Comparison of ENCODE assay signal across 26 cellular contexts in genomic region chr14:100837812-100838170, GRCh38. TPM values are rescaled to one million over a fixed set of nuclear protein-coding genes. Genes with fewer than 3 reads are reported as not detected.
DNase-seq lines count a peak whose midpoint lies in the region; ATAC-seq and TF ChIP-seq lines count a peak whose summit lies in the region.
"Had no signal": no experiment of that assay in that cellular context is flagged by ENCODE, and none has a peak within 500 bp of the region (broad histone marks: within the 10 kb centered on the region; RNA-seq: fewer than 3 reads in every experiment).

No MANE protein-coding gene starts in this region.

- TF ChIP-seq POLR2A in vagina (IDR thresholded peaks at IDR 0.05) = no peak

- H3K4me3 Mint-ChIP-seq in immature natural killer cell = no peak overlapping the region
- H3K4me3 Mint-ChIP-seq: B cell had no signal

- H3K4me1 Mint-ChIP-seq in immature natural killer cell = no peaks in the 10 kb centered on the region
- H3K4me1 Mint-ChIP-seq: B cell had no signal

- H3K9me3 ChIP-seq in left ventricle myocardium inferior (replicated peaks) = no peaks in the 10 kb centered on the region
- H3K9me3 ChIP-seq in right cardiac atrium (ENCODE audit: control insufficient read depth, low read length) = no peaks in the 10 kb centered on the region
- no peaks in the 10 kb centered on the region for H3K9me3 ChIP-seq in lower lobe of right lung
- no peaks in the 10 kb centered on the region for H3K9me3 ChIP-seq in osteoblast (ENCODE audit: low read depth, low read length)
- H3K9me3 ChIP-seq in vagina = no peaks in the 10 kb centered on the region
- H3K9me3 ChIP-seq: SJCRH30 had no signal

- no peaks in the 10 kb centered on the region for H3K36me3 Mint-ChIP-seq in immature natural killer cell

- peaks cover 86% of the 10 kb centered on the region for H3K79me2 ChIP-seq in osteoblast (ENCODE audit: insufficient read depth, low read length)

- no peaks in the 10 kb centered on the region for H3K36me3 ChIP-seq in left ventricle myocardium inferior
- H3K36me3 ChIP-seq in lower lobe of right lung = no peaks in the 10 kb centered on the region
- H3K36me3 ChIP-seq in osteoblast (ENCODE audit: insufficient read depth, low read length) = peaks cover 57% of the 10 kb centered on the region
- H3K36me3 ChIP-seq in vagina = no peaks in the 10 kb centered on the region

- H3K4me3 ChIP-seq in left ventricle myocardium inferior (no peak overlapping the region), right cardiac atrium (ENCODE audit: low read length) (no peak overlapping the region), lower lobe of right lung (no peak overlapping the region), osteoblast (ENCODE audit: insufficient read depth, low read length) (no peak overlapping the region), vagina (no peak overlapping the region)
- H3K4me3 ChIP-seq: GM23248, K562, PC-9, SJCRH30 had no signal

- WGBS in right cardiac atrium = 88% methylated on average over 7 of the region's 7 CpGs

- TF ChIP-seq CTCF in left ventricle myocardium inferior (IDR thresholded peaks at IDR 0.05; ENCODE audit: borderline replicate concordance) (no peak), lower lobe of right lung (IDR thresholded peaks at IDR 0.05) (no peak), osteoblast (IDR thresholded peaks at IDR 0.05; ENCODE audit: extremely low read depth, low read depth, low read length) (no peak), vagina (IDR thresholded peaks at IDR 0.05) (no peak), GM20000 (IDR thresholded peaks at IDR 0.05; ENCODE audit: extremely low read depth, missing control alignments) (no peak)

- H3K9me3 Mint-ChIP-seq in immature natural killer cell = no peaks in the 10 kb centered on the region

- H3K27me3 ChIP-seq in left ventricle myocardium inferior (ENCODE audit: low read depth) (peaks cover 93% of the 10 kb centered on the region), right cardiac atrium (ENCODE audit: control insufficient read depth, insufficient read depth) (no peaks in the 10 kb centered on the region), lower lobe of right lung (ENCODE audit: low read depth) (no peaks in the 10 kb centered on the region), osteoblast (ENCODE audit: insufficient read depth, low read length) (no peaks in the 10 kb centered on the region), vagina (no peaks in the 10 kb centered on the region)
- H3K27me3 ChIP-seq: SJCRH30 had no signal

- H3K4me1 ChIP-seq in left ventricle myocardium inferior = no peaks in the 10 kb centered on the region
- no peaks in the 10 kb centered on the region for H3K4me1 ChIP-seq in right cardiac atrium (ENCODE audit: control insufficient read depth, insufficient read depth, low read length)
- H3K4me1 ChIP-seq in lower lobe of right lung = no peaks in the 10 kb centered on the region
- H3K4me1 ChIP-seq in osteoblast (ENCODE audit: insufficient read depth, low read length) = peaks cover 14% of the 10 kb centered on the region
- peaks cover 24% of the 10 kb centered on the region for H3K4me1 ChIP-seq in vagina
- H3K4me1 ChIP-seq: SJCRH30 had no signal

- no peak for ATAC-seq in right cardiac atrium
- no peak for ATAC-seq in lower lobe of right lung
- ATAC-seq: K562, Right ventricle myocardium inferior had no signal

- no peak overlapping the region for H3K27ac Mint-ChIP-seq in immature natural killer cell
- H3K27ac Mint-ChIP-seq: B cell had no signal

- peaks cover 43% of the 10 kb centered on the region for H4K20me1 ChIP-seq in osteoblast (ENCODE audit: insufficient read depth, low read length)

- no peak overlapping the region for H2AFZ ChIP-seq in osteoblast (ENCODE audit: low read length)
- H2AFZ ChIP-seq: GM23248, PC-9 had no signal

- peak; percentile 5 for DNase-seq in left ventricle myocardium inferior
- no peak for DNase-seq in right cardiac atrium
- peak; percentile 11 for DNase-seq in lower lobe of right lung
- peak; percentile 46 for DNase-seq in osteoblast (ENCODE audit: insufficient read length, low spot score, missing footprints)
- DNase-seq in vagina (ENCODE audit: extremely low spot score in 2 of 2) = no peak
- DNase-seq in GM20000 (ENCODE audit: low spot score) = no peak
- DNase-seq in immature natural killer cell = no peak
- no peak for DNase-seq in retina
- DNase-seq: Calu3; DMS79 treated with DMSO at 0.1 percent for 48 hours; GF-D8; GM23248; H9; Kasumi-1; NCI-H1092 treated with DMSO at 0.1 percent for 48 hours; NCI-H146; NCI-H1930; NCI-H446 treated with DMSO at 0.1 percent for 48 hours; NCI-H526; NK-92 treated with Interleukin-12 subunit alpha and Interleukin-12 subunit beta, amount 100 ng/mL, for 24 hours; PC-9; SJCRH30 had no signal

- H3K4me2 ChIP-seq in osteoblast (ENCODE audit: insufficient read depth, low read length) = no peak overlapping the region
- H3K4me2 ChIP-seq: PC-9 had no signal

- peaks cover 0 to 4% (median 0%) of the 10 kb centered on the region in 3 donors for H3K27me3 Mint-ChIP-seq in immature natural killer cell (ENCODE audit: low read depth in 3 of 3)
- H3K27me3 Mint-ChIP-seq: B cell had no signal

- intact Hi-C loops in left ventricle myocardium inferior (cut with micrococcal nuclease) = no loop called here
- intact Hi-C loops in right cardiac atrium (cut with DNase I) = no loop called here
- intact Hi-C loops in lower lobe of right lung (cut with DNase I) = no loop called here
- intact Hi-C loops in vagina (cut with DNase I) = no loop called here

- H3K27ac ChIP-seq in left ventricle myocardium inferior (replicated peaks) (no peak overlapping the region), right cardiac atrium (ENCODE audit: low read length) (no peak overlapping the region), lower lobe of right lung (no peak overlapping the region), osteoblast (ENCODE audit: low read depth, low read length) (no peak overlapping the region), vagina (peak overlapping the region; percentile 35)
- H3K27ac ChIP-seq: 22Rv1, GM23248, PC-9, SJCRH30 had no signal

RNA-seq across cellular contexts. Expression of gene MEG3, which starts 11.9 kb away (rescaled TPM):
- 17.5 TPM for total RNA-seq in left ventricle myocardium inferior
- total RNA-seq in right cardiac atrium = 10 to 100 TPM; 10.4 to 35.3 (median 18.3) TPM
- 32.9 TPM for polyA plus RNA-seq in right cardiac atrium
- total RNA-seq in lower lobe of right lung = 16.6 TPM
- 200 and 269 TPM in 2 replicates for total RNA-seq in osteoblast
- 126 TPM for total RNA-seq in vagina
- polyA plus RNA-seq in immature natural killer cell = not detected
- total RNA-seq: B cell, Calu3, PC-9 had no signal

Comparison
In these comparisons a context has a peak if more than half of its experiments do, and no peak if none do; other contexts are left out.
1. DNase-seq: peak in left ventricle myocardium inferior (single experiment), lower lobe of right lung (single experiment) and osteoblast (single experiment); none in right cardiac atrium (0 of 3), vagina (0 of 2), GM20000 (single experiment), immature natural killer cell (0 of 3) and retina (single experiment).